23 cellular contexts compared by ENCODE assay signal in genomic region chr2:200364142-200364541, GRCh38.
"Had no signal": no experiment of that assay in that cellular context is flagged by ENCODE, and none has a peak within 500 bp of the region (broad histone marks: within the 10 kb centered on the region; RNA-seq: fewer than 3 reads in every experiment).

No MANE protein-coding gene starts in this region.

- H3K27ac ChIP-seq: ascending aorta, breast epithelium, esophagus squamous epithelium, heart right ventricle, left ventricle myocardium inferior, right atrium auricular region, skin epidermis, suprapubic skin, upper lobe of left lung had no signal

- H3K9me3 ChIP-seq: ascending aorta, breast epithelium, esophagus squamous epithelium, heart right ventricle, left ventricle myocardium inferior, mucosa of descending colon, right atrium auricular region, suprapubic skin, upper lobe of left lung had no signal

- H3K27me3 Mint-ChIP-seq: stimulated activated naive CD8-positive, alpha-beta T cell treated with anti-CD3 and anti-CD28 coated beads, Interleukin-15, amount 100 ng/mL, for 72 hours had no signal

- H3K9me3 Mint-ChIP-seq: activated naive CD4-positive, alpha-beta T cell treated with anti-CD3 and anti-CD28 coated beads for 36 hours; activated T-cell treated with anti-CD3 and anti-CD28 coated beads, Interleukin-2, amount 50 U/mL, for 4 hours; stimulated activated naive CD8-positive, alpha-beta T cell treated with anti-CD3 and anti-CD28 coated beads, Interleukin-15, amount 100 ng/mL, for 72 hours; T-helper 1 cell treated with Interleukin-12 subunit alpha and Interleukin-12 subunit beta and Interleukin-4 antibody, amounts not matched to agents 30 μg/mL and 1 μg/mL, for 36 hours had no signal

- H3K27ac Mint-ChIP-seq: activated naive CD4-positive, alpha-beta T cell treated with anti-CD3 and anti-CD28 coated beads for 36 hours; naive thymus-derived CD8-positive, alpha-beta T cell; stimulated activated naive CD8-positive, alpha-beta T cell treated with anti-CD3 and anti-CD28 coated beads, Interleukin-15, amount 100 ng/mL, for 72 hours; T-helper 1 cell treated with Interleukin-12 subunit alpha and Interleukin-12 subunit beta and Interleukin-4 antibody, amounts not matched to agents 30 μg/mL and 1 μg/mL, for 36 hours had no signal

- H3K27me3 ChIP-seq: ascending aorta, breast epithelium, esophagus squamous epithelium, heart right ventricle, right atrium auricular region, suprapubic skin, upper lobe of left lung had no signal

- ATAC-seq: activated T-cell treated with anti-CD3 and anti-CD28 coated beads, Interleukin-2, amount 50 U/mL, for 4 hours; heart right ventricle; mucosa of descending colon; naive thymus-derived CD8-positive, alpha-beta T cell; stimulated activated naive CD8-positive, alpha-beta T cell treated with anti-CD3 and anti-CD28 coated beads, Interleukin-15, amount 100 ng/mL, for 72 hours had no signal

- H3K36me3 ChIP-seq: ascending aorta, breast epithelium, heart right ventricle, left ventricle myocardium inferior, right atrium auricular region, suprapubic skin, upper lobe of left lung had no signal

- H3K4me1 ChIP-seq: ascending aorta, breast epithelium had no signal

- DNase-seq: activated CD4-positive, alpha-beta T cell treated with anti-CD3 and anti-CD28 coated beads, Interleukin-2, amount 50 U/mL, for 1 hour; activated CD4-positive, CD25-positive, alpha-beta regulatory T cell treated with anti-CD3 and anti-CD28 coated beads, Interleukin-2, amount 50 U/mL, for 72 hours; activated CD8-positive, alpha-beta memory T cell treated with anti-CD3 and anti-CD28 coated beads, Interleukin-2, amount 50 U/mL, for 4 hours; activated naive CD4-positive, alpha-beta T cell treated with anti-CD3 and anti-CD28 coated beads for 36 hours; activated T-cell treated with anti-CD3 and anti-CD28 coated beads, Interleukin-2, amount 50 U/mL, for 4 hours; cortex of kidney; effector CD4-positive, alpha-beta T cell; esophagus squamous epithelium; heart right ventricle; left ventricle myocardium inferior; mucosa of descending colon; naive thymus-derived CD8-positive, alpha-beta T cell; posterior cingulate gyrus; stimulated activated CD4-positive, alpha-beta T cell treated with anti-CD3 and anti-CD28 coated beads, Interleukin-15, amount 100 ng/mL, for 24 hours; stimulated activated CD4-positive, alpha-beta T cell treated with anti-CD3 and anti-CD28 coated beads, Interleukin-2, amount 100 ng/mL, for 48 hours; stimulated activated naive CD8-positive, alpha-beta T cell treated with anti-CD3 and anti-CD28 coated beads, Interleukin-15, amount 100 ng/mL, for 72 hours; upper lobe of left lung had no signal

- H3K4me1 Mint-ChIP-seq: naive thymus-derived CD8-positive, alpha-beta T cell; stimulated activated naive CD8-positive, alpha-beta T cell treated with anti-CD3 and anti-CD28 coated beads, Interleukin-15, amount 100 ng/mL, for 72 hours had no signal

- H3K4me3 ChIP-seq: ascending aorta, breast epithelium, esophagus squamous epithelium, heart right ventricle, left ventricle myocardium inferior, mucosa of descending colon, right atrium auricular region, skin epidermis, suprapubic skin, upper lobe of left lung had no signal

- H3K4me3 Mint-ChIP-seq: activated naive CD4-positive, alpha-beta T cell treated with anti-CD3 and anti-CD28 coated beads for 36 hours; activated T-cell treated with anti-CD3 and anti-CD28 coated beads, Interleukin-2, amount 50 U/mL, for 4 hours; naive thymus-derived CD8-positive, alpha-beta T cell; stimulated activated naive CD8-positive, alpha-beta T cell treated with anti-CD3 and anti-CD28 coated beads, Interleukin-15, amount 100 ng/mL, for 72 hours; T-helper 1 cell treated with Interleukin-12 subunit alpha and Interleukin-12 subunit beta and Interleukin-4 antibody, amounts not matched to agents 30 μg/mL and 1 μg/mL, for 36 hours had no signal
